ENCODE assay signal across 8 cellular contexts in the genomic region with DNA sequence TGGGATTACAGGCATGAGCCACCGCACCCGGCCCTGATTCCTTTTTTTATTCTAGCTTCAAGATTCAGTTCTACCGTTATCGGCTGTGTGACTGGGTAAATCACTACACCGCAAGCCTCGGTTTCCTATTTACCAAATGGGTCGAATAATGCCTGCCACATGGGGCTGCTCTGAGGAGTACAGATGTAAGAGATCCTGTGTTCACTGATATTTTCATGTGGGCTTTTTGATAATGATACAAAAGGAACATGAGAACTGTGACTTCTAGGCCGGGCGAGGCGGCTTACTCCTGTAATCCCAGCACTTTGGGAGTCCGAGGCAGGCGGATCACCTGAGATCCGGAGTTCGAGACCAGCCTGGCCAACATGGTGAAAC. TPM values are rescaled to one million over a fixed set of nuclear protein-coding genes. Genes with fewer than 3 reads are reported as not detected.
DNase-seq lines count a peak whose midpoint lies in the region; ATAC-seq and TF ChIP-seq lines count a peak whose summit lies in the region.

No MANE protein-coding gene starts in this region.

- TF ChIP-seq CTCF in Panc1 (IDR thresholded peaks at IDR 0.05) (no peak), prostate gland (IDR thresholded peaks at IDR 0.05) (no peak)

- no TSS peak for BruUV-seq in Panc1 (replicated peaks; lab: Mats Ljungman, UMichigan)

- H3K4me1 ChIP-seq in Panc1 (ENCODE audit: control insufficient read depth, insufficient read depth, low read length) (peaks cover 16% of the 10 kb centered on the region), prostate gland (replicated peaks) (peaks cover 7% of the 10 kb centered on the region)

- peaks cover 41% of the 10 kb centered on the region for H3K36me3 Mint-ChIP-seq in dendritic cell treated with granulocyte-macrophage colony-stimulating factor and Interleukin-4, amounts not matched to agents 40 ng/mL and 50 ng/mL, for 4 days (ENCODE audit: low read depth)

- H3K4me1 Mint-ChIP-seq in dendritic cell treated with granulocyte-macrophage colony-stimulating factor and Interleukin-4, amounts not matched to agents 40 ng/mL and 50 ng/mL, for 4 days (ENCODE audit: low read depth), result peaks cover 18% of the 10 kb centered on the region

- 92% methylated on average over 14 of the region's 14 CpGs for WGBS in prostate gland

- H3K27ac ChIP-seq in Panc1 (ENCODE audit: low read length), result peak overlapping the region; percentile 93
- H3K27ac ChIP-seq in prostate gland, result peak overlapping the region; percentile 84 to 85

- intact Hi-C loops in Panc1 (cut with micrococcal nuclease; ENCODE audit: unreplicated experiment), result no loop called here
- intact Hi-C loops in dendritic cell treated with granulocyte-macrophage colony-stimulating factor and Interleukin-4, amounts not matched to agents 40 ng/mL and 50 ng/mL, for 4 days (cut with micrococcal nuclease), result loop anchor here (1.0 to 2.0 kb wide), 2 partner anchors 52 to 71 kb away; a partner anchor contains a TSS
- intact Hi-C loops in prostate gland (cut with DNase I), result loop anchor here (1.0 to 5.0 kb wide), 2 partner anchors 51 to 91 kb away; a partner anchor contains a TSS
- intact Hi-C loops in posterior vena cava (cut with DNase I), result no loop called here

- H3K4me3 ChIP-seq in GM08714 (ENCODE audit: low read length) (peak overlapping the region; percentile 87; the same call in 1 of the 2 replicates), Panc1 (ENCODE audit: low read depth in 2 of 2, low read length in 2 of 2) (peak overlapping the region; percentile 77 to 99), prostate gland (peak overlapping the region; percentile 94 to 96)

- POLR2A ChIA-PET in Panc1 (lab: Charles Lee), result interaction anchor here (0.6 to 0.8 kb wide), 5 partner anchors 19 to 146 kb away, joined by 4 to 7 read pairs (median 5); no protein-coding TSS in a partner anchor

- ATAC-seq in Panc1 (no peak; the same call in 1 of the 2 replicates), HG03432 (IDR thresholded peaks at IDR 0.05; ENCODE audit: unreplicated experiment) (no peak)

- DNase-seq in Panc1 (ENCODE audit: low read depth, low spot score) (no peak), prostate gland (ENCODE audit: low spot score) (no peak), T1000 (lab: John Stamatoyannopoulos, UW) (no peak), foreskin melanocyte (no peak), posterior vena cava (ENCODE audit: low spot score) (no peak)

- H3K27ac Mint-ChIP-seq in dendritic cell treated with granulocyte-macrophage colony-stimulating factor and Interleukin-4, amounts not matched to agents 40 ng/mL and 50 ng/mL, for 4 days, result peak overlapping the region; percentile 99

- in situ Hi-C loops in Panc1 (cut with HindIII; ENCODE audit: low pct_unique_long_range_greater_than_20kb, low sequenced_read_pairs), result no loop called here

- H3K4me3 Mint-ChIP-seq in dendritic cell treated with granulocyte-macrophage colony-stimulating factor and Interleukin-4, amounts not matched to agents 40 ng/mL and 50 ng/mL, for 4 days, result peak overlapping the region; percentile 91

- no peak for TF ChIP-seq POLR2A in prostate gland (IDR thresholded peaks at IDR 0.05)

- peaks cover 24% of the 10 kb centered on the region for H3K36me3 ChIP-seq in Panc1 (ENCODE audit: control insufficient read depth, insufficient read depth, low read length)
- H3K36me3 ChIP-seq in prostate gland, result peaks cover 6% of the 10 kb centered on the region in 2 donors

- H3K9me3 ChIP-seq in Panc1 (ENCODE audit: control insufficient read depth, insufficient read depth, low read depth, low read length) (no peaks in the 10 kb centered on the region), prostate gland (no peaks in the 10 kb centered on the region)

- H3K27me3 Mint-ChIP-seq in dendritic cell treated with granulocyte-macrophage colony-stimulating factor and Interleukin-4, amounts not matched to agents 40 ng/mL and 50 ng/mL, for 4 days, result peaks cover 10% of the 10 kb centered on the region

- CTCF ChIA-PET in Panc1 (lab: Charles Lee), result interaction anchor here (0.6 to 0.7 kb wide), 4 partner anchors 12 to 154 kb away, joined by 3 to 4 read pairs (median 3); no protein-coding TSS in a partner anchor

- H3K9me3 Mint-ChIP-seq in dendritic cell treated with granulocyte-macrophage colony-stimulating factor and Interleukin-4, amounts not matched to agents 40 ng/mL and 50 ng/mL, for 4 days, result no peaks in the 10 kb centered on the region

- H3K27me3 ChIP-seq in Panc1 (ENCODE audit: control insufficient read depth, insufficient read depth, low read length), result no peaks in the 10 kb centered on the region
- no peaks in the 10 kb centered on the region for H3K27me3 ChIP-seq in prostate gland (replicated peaks; ENCODE audit: insufficient read depth)

RNA-seq across cellular contexts. Expression of a gene that starts 0.7 kb away (rescaled TPM):
- 412 TPM for total RNA-seq in Panc1 (2021; ENCODE audit: unreplicated experiment)
- polyA plus RNA-seq in Panc1 (2012; ENCODE audit: insufficient read length), result 337 TPM
- total RNA-seq in prostate gland, result 100 to 1,000 TPM; 229 to 275 TPM
- 100 to 1,000 TPM; 179 to 210 TPM for total RNA-seq in posterior vena cava

RNA-seq across cellular contexts. Expression of a gene that starts 26.2 kb away (rescaled TPM):
- 5.9 TPM for total RNA-seq in Panc1 (2021; ENCODE audit: unreplicated experiment)
- 6.4 TPM for polyA plus RNA-seq in Panc1 (2012; ENCODE audit: insufficient read length)
- 100 to 1,000 TPM; 104 to 108 TPM for total RNA-seq in prostate gland
- 10 to 100 TPM; 14.9 to 50.4 TPM for total RNA-seq in posterior vena cava

RNA-seq across cellular contexts. Expression of a gene that starts 51.6 kb away (rescaled TPM):
- 75.5 TPM for total RNA-seq in Panc1 (2021; ENCODE audit: unreplicated experiment)
- 38.1 TPM for polyA plus RNA-seq in Panc1 (2012; ENCODE audit: insufficient read length)
- total RNA-seq in prostate gland, result 10 to 100 TPM; 25.5 to 27.2 TPM
- 10 to 100 TPM; 26.0 to 31.1 TPM for total RNA-seq in posterior vena cava

Comparison
In these comparisons a context has a peak if more than half of its experiments do, and no peak if none do; other contexts are left out.
1. intact Hi-C loops: an anchor here in dendritic cell treated with granulocyte-macrophage colony-stimulating factor and Interleukin-4, amounts not matched to agents 40 ng/mL and 50 ng/mL, for 4 days (1.0 to 2.0 kb wide) and prostate gland (1.0 to 5.0 kb wide); none called in Panc1 and posterior vena cava.